In genomic region chr6:29236634-29237033, GRCh38 we compare ENCODE assay signal across 2 cellular contexts.
TF ChIP-seq lines count a peak whose summit lies in the region.

No MANE protein-coding gene starts in this region.

TF ChIP-seq in IMR-90, 13 proteins besides CTCF, POLR2A, EP300 and RAD21 (continued from another document):
- no peak for TF ChIP-seq USF2 (IDR thresholded peaks at IDR 0.05; ENCODE audit: low read depth, low read length)

TF ChIP-seq in K562, 482 proteins besides CTCF, POLR2A, EP300 and RAD21 (continued from another document):
- TF ChIP-seq ZBTB40 (IDR thresholded peaks at IDR 0.05) = 0 out of 2 replicates have a peak, but pooled peaks have one; percentile 19
- no peak for TF ChIP-seq ZBTB40 (CRISPR knock-in tag; IDR thresholded peaks at IDR 0.05)
- TF ChIP-seq ZNF316 (IDR thresholded peaks at IDR 0.05) = peak; percentile 81
- TF ChIP-seq ZFP30 (CRISPR knock-in tag; IDR thresholded peaks at IDR 0.05; ENCODE audit: borderline replicate concordance) = no peak
- no peak for TF ChIP-seq ZNF77 (CRISPR knock-in tag; IDR thresholded peaks at IDR 0.05)
- peak; percentile 65 for TF ChIP-seq C11orf30 (IDR thresholded peaks at IDR 0.05; ENCODE audit: low read depth)
- TF ChIP-seq ARID3B (CRISPR knock-in tag; IDR thresholded peaks at IDR 0.05; ENCODE audit: borderline replicate concordance) = no peak
- TF ChIP-seq RREB1 (CRISPR knock-in tag; IDR thresholded peaks at IDR 0.05) = no peak
- no peak for TF ChIP-seq CBFA2T3 (IDR thresholded peaks at IDR 0.05)
- TF ChIP-seq MAFG (tag; conservative IDR thresholded peaks at IDR 0.05) = peak; percentile 66
